20 cellular contexts compared by ENCODE assay signal in genomic region chr1:2128189-2128901, GRCh38.
A peak's percentile ranks its signal among the peaks of the same experiment; 100 is the strongest.
DNase-seq lines count a peak whose midpoint lies in the region; ATAC-seq and TF ChIP-seq lines count a peak whose summit lies in the region.
"Had no signal": no experiment of that assay in that cellular context is flagged by ENCODE, and none has a peak within 500 bp of the region (broad histone marks: within the 10 kb centered on the region; RNA-seq: fewer than 3 reads in every experiment).

No MANE protein-coding gene starts in this region.

- H3K9me3 ChIP-seq in cardiac muscle cell (ENCODE audit: low read depth) (no peaks in the 10 kb centered on the region), heart right ventricle (no peaks in the 10 kb centered on the region), neural progenitor cell (ENCODE audit: low read depth) (no peaks in the 10 kb centered on the region), aorta (ENCODE audit: control insufficient read depth, low read length) (no peaks in the 10 kb centered on the region)
- H3K9me3 ChIP-seq: breast epithelium had no signal

- TF ChIP-seq CTCF in cardiac muscle cell (IDR thresholded peaks at IDR 0.05; ENCODE audit: low read depth, low read length) (no peak), heart right ventricle (IDR thresholded peaks at IDR 0.05) (no peak), neural progenitor cell (IDR thresholded peaks at IDR 0.05) (no peak)

- peaks cover 22% of the 10 kb centered on the region for H3K4me1 ChIP-seq in cardiac muscle cell (ENCODE audit: low read depth)
- peaks cover 0 to 29% (median 15%) of the 10 kb centered on the region in 9 donors for H3K4me1 ChIP-seq in heart right ventricle
- H3K4me1 ChIP-seq in neural progenitor cell: peaks cover 17% of the 10 kb centered on the region
- no peaks in the 10 kb centered on the region for H3K4me1 ChIP-seq in aorta (ENCODE audit: control insufficient read depth in 1 of 2, insufficient read depth in 2 of 2, low read length in 2 of 2)
- H3K4me1 ChIP-seq: breast epithelium had no signal

- no peak for ATAC-seq in heart right ventricle
- ATAC-seq in left ventricle myocardium superior: no peak
- ATAC-seq in aorta (ENCODE audit: low FRiP score): no peak

- H3K36me3 ChIP-seq in cardiac muscle cell (no peaks in the 10 kb centered on the region), heart right ventricle (no peaks in the 10 kb centered on the region), neural progenitor cell (no peaks in the 10 kb centered on the region), aorta (ENCODE audit: control insufficient read depth in 1 of 2, insufficient read depth in 2 of 2, low read length in 1 of 2) (no peaks in the 10 kb centered on the region)
- H3K36me3 ChIP-seq: breast epithelium had no signal

- peak overlapping the region; percentile 95 for H3K27ac Mint-ChIP-seq in neural progenitor cell
- H3K27ac Mint-ChIP-seq: activated T-helper 2 cell treated with anti-CD3 and anti-CD28 coated beads, Interferon-gamma antibody, Interleukin-2, Interleukin-4, amounts not matched to agents 10 μg/mL and 5 μg/mL and 100 μg/mL, durations not matched to agents 14 hours and 24 hours and 36 hours; mesothelial cell of epicardium had no signal

- H3K27me3 Mint-ChIP-seq in neural progenitor cell (ENCODE audit: insufficient read depth, low read depth): peaks cover 5% of the 10 kb centered on the region

- 86 to 91% methylated on average over 29 of the region's 29 CpGs for WGBS in heart right ventricle, 2 donors
- 66 to 81% methylated on average over 29 of the region's 29 CpGs for WGBS in aorta, 2 donors

- H3K4me3 ChIP-seq in cardiac muscle cell (no peak overlapping the region), heart right ventricle (no peak overlapping the region), neural progenitor cell (no peak overlapping the region), aorta (ENCODE audit: low read length in 2 of 2) (no peak overlapping the region)
- H3K4me3 ChIP-seq: GM23248 had no signal

- peaks cover 49% of the 10 kb centered on the region for H3K4me1 Mint-ChIP-seq in neural progenitor cell

- peak overlapping the region; percentile 62 for H3K27ac ChIP-seq in cardiac muscle cell
- no peak overlapping the region for H3K27ac ChIP-seq in heart right ventricle
- no peak overlapping the region for H3K27ac ChIP-seq in neural progenitor cell
- no peak overlapping the region for H3K27ac ChIP-seq in aorta (ENCODE audit: low read depth in 1 of 2, low read length in 2 of 2)
- H3K27ac ChIP-seq: C4-2B, GM23248, HL-60 had no signal

- peak overlapping the region; percentile 40 for H3K4me2 ChIP-seq in neural progenitor cell

- H3K36me3 Mint-ChIP-seq in neural progenitor cell: no peaks in the 10 kb centered on the region
- H3K36me3 Mint-ChIP-seq: mesothelial cell of epicardium had no signal

- DNase-seq in cardiac muscle cell (ENCODE audit: low read depth in 1 of 2, low spot score in 1 of 2) (no peak), heart right ventricle (no peak), left ventricle myocardium superior (peak; percentile 36), neural progenitor cell (ENCODE audit: low spot score) (peak; percentile 64), aorta (peak; percentile 33 to 73), DMS114 treated with DMSO at 0.1 percent for 48 hours (lab: John Stamatoyannopoulos, UW; ENCODE audit: unreplicated experiment) (no peak), hepatic stellate cell (ENCODE audit: low spot score) (no peak), dedifferentiated amniotic fluid mesenchymal stem cell (ENCODE audit: extremely low spot score) (no peak)
- DNase-seq: activated CD4-positive, alpha-beta T cell treated with anti-CD3 and anti-CD28 coated beads for 4 hours; foreskin fibroblast; GM23248; NCI-H2107; NCI-H526; stimulated activated CD4-positive, alpha-beta T cell treated with anti-CD3 and anti-CD28 coated beads, Interleukin-12 subunit alpha, Interleukin-12 subunit beta, amount 100 ng/mL, for 4 hours had no signal

- no peak overlapping the region for H2AFZ ChIP-seq in neural progenitor cell (replicated peaks)
- H2AFZ ChIP-seq: GM23248 had no signal

- H3K9ac ChIP-seq in neural progenitor cell: no peak overlapping the region
- H3K9ac ChIP-seq: GM23248 had no signal

- no peak overlapping the region for H3K4me3 Mint-ChIP-seq in neural progenitor cell
- H3K4me3 Mint-ChIP-seq: mesothelial cell of epicardium, neural crest cell had no signal

- intact Hi-C loops in heart right ventricle (cut with DNase I) (no loop called here), left ventricle myocardium superior (cut with micrococcal nuclease) (no loop called here), aorta (cut with DNase I) (no loop called here)

- H4K20me1 ChIP-seq in neural progenitor cell (ENCODE audit: low read depth): peaks cover 13% of the 10 kb centered on the region

- H3K9me3 Mint-ChIP-seq in neural progenitor cell: no peaks in the 10 kb centered on the region
- H3K9me3 Mint-ChIP-seq: activated T-helper 2 cell treated with anti-CD3 and anti-CD28 coated beads, Interferon-gamma antibody, Interleukin-2, Interleukin-4, amounts not matched to agents 10 μg/mL and 5 μg/mL and 100 μg/mL, durations not matched to agents 14 hours and 24 hours and 36 hours; mesothelial cell of epicardium had no signal

- H3F3A ChIP-seq in neural progenitor cell (ENCODE audit: low read depth): peaks cover 11% of the 10 kb centered on the region

- H3K27me3 ChIP-seq in cardiac muscle cell: no peaks in the 10 kb centered on the region
- H3K27me3 ChIP-seq in heart right ventricle: peaks cover 0 to 4% (median 0%) of the 10 kb centered on the region in 7 donors
- H3K27me3 ChIP-seq in neural progenitor cell: no peaks in the 10 kb centered on the region
- H3K27me3 ChIP-seq in aorta (ENCODE audit: control insufficient read depth in 1 of 2, insufficient read depth in 2 of 2, low read length in 1 of 2): no peaks in the 10 kb centered on the region
- H3K27me3 ChIP-seq: breast epithelium had no signal

- H3K79me2 ChIP-seq in neural progenitor cell (ENCODE audit: low read depth): no peaks in the 10 kb centered on the region

Comparison
In these comparisons a context has a peak if more than half of its experiments do, and no peak if none do; other contexts are left out.
1. DNase-seq: peak in left ventricle myocardium superior (single experiment), neural progenitor cell (single experiment) and aorta (2 of 2); none in cardiac muscle cell (0 of 2), heart right ventricle (0 of 2), DMS114 treated with DMSO at 0.1 percent for 48 hours (single experiment), hepatic stellate cell (single experiment) and dedifferentiated amniotic fluid mesenchymal stem cell (single experiment).